ENCODE assay signal across 9 cellular contexts in the genomic region with DNA sequence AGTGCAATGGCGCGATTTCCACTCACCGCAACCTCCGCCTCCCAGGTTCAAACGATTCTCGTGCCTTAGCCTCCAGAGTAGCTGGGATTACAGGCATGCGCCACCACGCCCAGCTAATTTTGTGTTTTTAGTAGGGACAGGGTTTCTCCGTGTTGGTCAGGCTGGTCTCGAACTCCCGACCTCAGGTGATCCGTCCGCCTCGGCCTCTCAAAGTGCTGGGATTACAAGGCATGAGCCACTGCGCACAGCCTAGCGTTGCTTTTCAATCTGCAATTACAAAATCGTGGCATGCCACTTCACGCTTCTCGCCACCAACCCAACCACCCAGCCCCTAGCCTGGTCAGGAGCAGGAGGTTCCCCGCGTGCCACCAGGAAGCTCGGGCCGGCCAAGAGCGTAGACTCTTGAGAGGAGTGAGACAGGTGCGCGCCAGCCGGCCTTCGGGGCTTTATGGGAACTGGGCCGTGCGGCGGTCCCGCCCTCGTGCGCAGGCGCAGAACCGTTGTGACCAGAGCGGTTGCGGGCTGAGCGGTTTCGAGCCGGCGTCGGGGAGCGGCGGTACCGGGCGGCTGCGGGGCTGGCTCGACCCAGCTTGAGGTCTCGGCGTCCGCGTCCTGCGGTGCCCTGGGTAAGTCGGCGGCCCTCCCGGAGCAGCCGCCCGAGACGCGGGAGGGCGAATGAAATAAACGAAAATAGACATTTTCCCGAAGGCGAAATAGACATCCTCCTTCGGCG. TPM values are rescaled to one million over a fixed set of nuclear protein-coding genes. Genes with fewer than 3 reads are reported as not detected.
DNase-seq lines count a peak whose midpoint lies in the region; ATAC-seq and TF ChIP-seq lines count a peak whose summit lies in the region.
"Had no signal": no experiment of that assay in that cellular context is flagged by ENCODE, and none has a peak within 500 bp of the region (broad histone marks: within the 10 kb centered on the region; RNA-seq: fewer than 3 reads in every experiment).

A gene (plus strand): TSS at position 500 of the 733 bp plus-strand sequence. CDS start 530 bp downstream, outside the sequence.

- peaks cover 12% of the 10 kb centered on the region for H3K4me1 Mint-ChIP-seq in activated CD8-positive, alpha-beta T cell treated with anti-CD3 and anti-CD28 coated beads, Interleukin-2, amount 10 ng/mL, durations not matched to agents 7 days and 5 days (ENCODE audit: low read depth)

- POLR2A ChIA-PET in activated CD8-positive, alpha-beta T cell treated with anti-CD3 and anti-CD28 coated beads, Interleukin-2, amount 10 ng/mL, durations not matched to agents 7 days and 5 days (lab: Charles Lee): interaction anchor here (0.8 kb wide), 1 partner anchor 34 kb away, joined by 3 read pairs; no protein-coding TSS in a partner anchor

- ATAC-seq in HG03025 (IDR thresholded peaks at IDR 0.05; ENCODE audit: low FRiP score, unreplicated experiment) (peak; percentile 51), lung (ENCODE audit: insufficient read depth, low FRiP score) (peak; percentile 85), HG03196 (IDR thresholded peaks at IDR 0.05; ENCODE audit: unreplicated experiment) (no peak)
- peak; percentile 93 for ATAC-seq in activated CD8-positive, alpha-beta T cell treated with anti-CD3 and anti-CD28 coated beads, Interleukin-2, amount 10 ng/mL, durations not matched to agents 7 days and 5 days

- H3K27me3 ChIP-seq in lung (ENCODE audit: control insufficient read depth, insufficient read depth): no peaks in the 10 kb centered on the region

- WGBS in lung, 2 donors: 17 to 18% methylated on average over 62 to 67 of the region's 67 CpGs

- H3K27me3 Mint-ChIP-seq in activated CD8-positive, alpha-beta T cell treated with anti-CD3 and anti-CD28 coated beads, Interleukin-2, amount 10 ng/mL, durations not matched to agents 7 days and 5 days (ENCODE audit: low read depth): peaks cover 19% of the 10 kb centered on the region

- peaks cover 0 to 3% of the 10 kb centered on the region in 2 donors for H3K4me1 ChIP-seq in lung (ENCODE audit: control insufficient read depth in 2 of 2, insufficient read depth in 2 of 2, low read length in 2 of 2)

- peak within 1 kb of the TSS; percentile 36 for H3K4me3 ChIP-seq in lung

- peak within 1 kb of the TSS in 1 of 2 donors; percentile 23 for H3K27ac ChIP-seq in lung (ENCODE audit: low read depth in 1 of 2, low read length in 1 of 2)
- H3K27ac ChIP-seq: epithelial cell of prostate had no signal

- no peak for TF ChIP-seq CTCF in lung (IDR thresholded peaks at IDR 0.05; ENCODE audit: control extremely low read depth, extremely low read depth)

- no peaks in the 10 kb centered on the region for H3K36me3 ChIP-seq in lung (ENCODE audit: control insufficient read depth in 2 of 2, insufficient read depth in 2 of 2, low read length in 2 of 2)

- H3K9me3 ChIP-seq in lung (ENCODE audit: control insufficient read depth in 2 of 2, insufficient read depth in 1 of 2, low read length in 1 of 2): no peaks in the 10 kb centered on the region

- H3K9me3 Mint-ChIP-seq in activated CD8-positive, alpha-beta T cell treated with anti-CD3 and anti-CD28 coated beads, Interleukin-2, amount 10 ng/mL, durations not matched to agents 7 days and 5 days (ENCODE audit: insufficient read depth): no peaks in the 10 kb centered on the region

- peak within 1 kb of the TSS; percentile 84 for H3K4me3 Mint-ChIP-seq in activated CD8-positive, alpha-beta T cell treated with anti-CD3 and anti-CD28 coated beads, Interleukin-2, amount 10 ng/mL, durations not matched to agents 7 days and 5 days

- peak; percentile 80 for DNase-seq in DMS114 treated with DMSO at 0.1 percent for 48 hours (lab: John Stamatoyannopoulos, UW; ENCODE audit: unreplicated experiment)
- DNase-seq in NCI-H526 (lab: John Stamatoyannopoulos, UW): peak; percentile 63 to 93
- peak; percentile 83 for DNase-seq in activated CD8-positive, alpha-beta T cell treated with anti-CD3 and anti-CD28 coated beads, Interleukin-2, amount 10 ng/mL, durations not matched to agents 7 days and 5 days
- DNase-seq in effector CD4-positive, alpha-beta T cell: peak; percentile 62
- peak; percentile 90 for DNase-seq in lung (ENCODE audit: low spot score)
- DNase-seq in stimulated activated CD4-positive, alpha-beta T cell treated with anti-CD3 and anti-CD28 coated beads, TNF-alpha, amount 100 ng/mL, for 1 hour (ENCODE audit: low read depth in 3 of 3, low spot score in 1 of 3): peak; percentile 33 to 66 (median 56)

- no peaks in the 10 kb centered on the region for H3K36me3 Mint-ChIP-seq in activated CD8-positive, alpha-beta T cell treated with anti-CD3 and anti-CD28 coated beads, Interleukin-2, amount 10 ng/mL, durations not matched to agents 7 days and 5 days (ENCODE audit: low read depth)

- CTCF ChIA-PET in activated CD8-positive, alpha-beta T cell treated with anti-CD3 and anti-CD28 coated beads, Interleukin-2, amount 10 ng/mL, durations not matched to agents 7 days and 5 days (lab: Charles Lee): interaction anchor here (0.9 to 4.6 kb wide), 7 partner anchors 14 to 229 kb away, joined by 3 to 50 read pairs (median 4); no protein-coding TSS in a partner anchor

- peak within 1 kb of the TSS; percentile 65 for H3K27ac Mint-ChIP-seq in activated CD8-positive, alpha-beta T cell treated with anti-CD3 and anti-CD28 coated beads, Interleukin-2, amount 10 ng/mL, durations not matched to agents 7 days and 5 days

RNA-seq across cellular contexts. Expression of the gene that starts here (rescaled TPM):
- total RNA-seq in activated CD8-positive, alpha-beta T cell treated with anti-CD3 and anti-CD28 coated beads, Interleukin-2, amount 10 ng/mL, durations not matched to agents 7 days and 5 days: 10 to 100 TPM; 11.5 to 12.4 TPM
- total RNA-seq in lung: 10 to 100 TPM in 1 of 2 donors, 1 to 10 TPM in 1; 6.3 to 36.1 TPM
- 10 to 100 TPM; 21.9 to 34.5 TPM for polyA plus RNA-seq in lung
